In genomic region chr6:104881964-104882668, GRCh38 we compare ENCODE assay signal across 26 cellular contexts.
"Had no signal": no experiment of that assay in that cellular context is flagged by ENCODE, and none has a peak within 500 bp of the region (broad histone marks: within the 10 kb centered on the region; RNA-seq: fewer than 3 reads in every experiment).

No MANE protein-coding gene starts in this region.

- H3K27ac ChIP-seq: neutrophil, pancreas, prostate gland, right lobe of liver, sigmoid colon, suprapubic skin, testis, tibial artery, transverse colon, upper lobe of right lung, uterus had no signal

- H3K9me3 ChIP-seq: neutrophil, pancreas, prostate gland, right lobe of liver, sigmoid colon, suprapubic skin, testis, tibial artery, transverse colon, upper lobe of right lung, uterus had no signal

- H3K4me1 ChIP-seq: pancreas, prostate gland, right lobe of liver, sigmoid colon, suprapubic skin, testis, tibial artery, transverse colon, upper lobe of right lung, uterus had no signal

- H3K4me3 ChIP-seq: pancreas, prostate gland, right lobe of liver, sigmoid colon, suprapubic skin, testis, tibial artery, transverse colon, upper lobe of right lung, uterus had no signal

- H3K27me3 ChIP-seq: pancreas, right lobe of liver, testis, upper lobe of right lung, uterus had no signal

- DNase-seq: naive thymus-derived CD8-positive, alpha-beta T cell; nephron progenitor cell; nucleus accumbens; pancreas; right cardiac atrium; right lobe of liver; sigmoid colon; small intestine; stimulated activated CD4-positive, alpha-beta T cell treated with anti-CD3 and anti-CD28 coated beads, Interleukin-15, amount 100 ng/mL, for 24 hours; stimulated activated CD4-positive, alpha-beta T cell treated with anti-CD3 and anti-CD28 coated beads, Interleukin-2, amount 100 ng/mL, for 24 hours; stimulated activated CD4-positive, alpha-beta T cell treated with anti-CD3 and anti-CD28 coated beads, Interleukin-2, amount 100 ng/mL, for 48 hours; stimulated activated CD4-positive, alpha-beta T cell treated with anti-CD3 and anti-CD28 coated beads, Interleukin-4, amount 100 ng/mL, for 24 hours; stimulated activated naive CD4-positive, alpha-beta T cell; stimulated activated naive CD8-positive, alpha-beta T cell treated with anti-CD3 and anti-CD28 coated beads, Interleukin-15, amount 100 ng/mL, for 72 hours; stimulated activated naive CD8-positive, alpha-beta T cell treated with anti-CD3 and anti-CD28 coated beads, Interleukin-15, Interleukin-2, amounts not matched to agents 100 U/mL and 50 U/mL, for 24 hours; substantia nigra; testis; tibial artery; transverse colon; upper lobe of right lung; uterus had no signal

- ATAC-seq: naive thymus-derived CD8-positive, alpha-beta T cell; natural killer cell treated with Interleukin-12 subunit alpha and Interleukin-12 subunit beta and Interleukin-15 and Interleukin-18, amount 100 ng/mL, for 72 hours; pancreas; right cardiac atrium; right lobe of liver; stimulated activated effector memory CD8-positive, alpha-beta T cell treated with anti-CD3 and anti-CD28 coated beads, Interleukin-12 subunit alpha, Interleukin-12 subunit beta, amount 100 ng/mL, for 72 hours; stimulated activated naive CD8-positive, alpha-beta T cell treated with anti-CD3 and anti-CD28 coated beads, Interleukin-15, amount 100 ng/mL, for 72 hours; stimulated activated naive CD8-positive, alpha-beta T cell treated with anti-CD3 and anti-CD28 coated beads, Interleukin-15, Interleukin-2, amounts not matched to agents 100 U/mL and 50 U/mL, for 24 hours; upper lobe of right lung had no signal

- H3K36me3 ChIP-seq: neutrophil, pancreas, prostate gland, right lobe of liver, sigmoid colon, suprapubic skin, tibial artery, transverse colon, upper lobe of right lung, uterus had no signal
